In the genomic region with DNA sequence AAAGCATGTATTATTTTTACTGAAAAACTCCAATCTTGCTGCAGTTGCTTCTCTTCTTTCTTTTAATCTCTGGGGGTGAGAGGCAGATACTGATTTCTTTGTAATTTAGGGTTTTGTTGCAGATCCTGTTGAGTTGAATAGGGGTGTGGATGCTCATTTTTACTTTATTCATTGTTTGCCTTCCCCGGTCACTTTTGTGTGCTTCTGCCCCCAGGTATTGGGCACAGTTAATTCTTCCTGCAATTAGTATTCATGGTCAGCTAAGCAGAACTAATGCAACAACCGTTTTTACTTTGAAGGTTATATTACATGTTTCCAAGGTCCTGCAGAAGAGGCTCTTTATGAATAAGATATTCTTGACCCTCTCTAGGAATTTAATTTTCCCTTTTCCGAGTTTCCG, we compare ENCODE assay signal across 22 cellular contexts.
"Had no signal": no experiment of that assay in that cellular context is flagged by ENCODE, and none has a peak within 500 bp of the region (broad histone marks: within the 10 kb centered on the region; RNA-seq: fewer than 3 reads in every experiment).

No MANE protein-coding gene starts in this region.

- H3K4me3 Mint-ChIP-seq: activated CD4-positive, alpha-beta memory T cell treated with anti-CD3 and anti-CD28 coated beads, Interleukin-2, amount 10 ng/mL, durations not matched to agents 7 days and 5 days; activated CD4-positive, alpha-beta T cell treated with anti-CD3 and anti-CD28 coated beads for 36 hours; activated CD8-positive, alpha-beta memory T cell treated with anti-CD3 and anti-CD28 coated beads, Interleukin-2, amount 10 ng/mL, durations not matched to agents 7 days and 5 days; activated naive CD8-positive, alpha-beta T cell; dendritic cell treated with granulocyte-macrophage colony-stimulating factor and Interleukin-4, amounts not matched to agents 40 ng/mL and 50 ng/mL, for 4 days; immature natural killer cell; naive thymus-derived CD4-positive, alpha-beta T cell; stimulated activated effector memory CD8-positive, alpha-beta T cell treated with anti-CD3 and anti-CD28 coated beads, Interleukin-12 subunit alpha, Interleukin-12 subunit beta, amount 100 ng/mL, for 72 hours had no signal

- H3K9me3 Mint-ChIP-seq: activated CD4-positive, alpha-beta memory T cell treated with anti-CD3 and anti-CD28 coated beads, Interleukin-2, amount 10 ng/mL, durations not matched to agents 7 days and 5 days; dendritic cell treated with granulocyte-macrophage colony-stimulating factor and Interleukin-4, amounts not matched to agents 40 ng/mL and 50 ng/mL, for 4 days; immature natural killer cell; naive thymus-derived CD4-positive, alpha-beta T cell; stimulated activated effector memory CD8-positive, alpha-beta T cell treated with anti-CD3 and anti-CD28 coated beads, Interleukin-12 subunit alpha, Interleukin-12 subunit beta, amount 100 ng/mL, for 72 hours had no signal

- ATAC-seq: activated CD4-positive, alpha-beta T cell treated with anti-CD3 and anti-CD28 coated beads for 36 hours; activated CD8-positive, alpha-beta memory T cell treated with anti-CD3 and anti-CD28 coated beads, Interleukin-2, amount 10 ng/mL, durations not matched to agents 7 days and 5 days; naive thymus-derived CD4-positive, alpha-beta T cell; psoas muscle; right lobe of liver; stimulated activated effector memory CD8-positive, alpha-beta T cell treated with anti-CD3 and anti-CD28 coated beads, Interleukin-12 subunit alpha, Interleukin-12 subunit beta, amount 100 ng/mL, for 72 hours had no signal

- H3K27ac Mint-ChIP-seq: activated CD4-positive, alpha-beta memory T cell treated with anti-CD3 and anti-CD28 coated beads, Interleukin-2, amount 10 ng/mL, durations not matched to agents 7 days and 5 days; activated CD4-positive, alpha-beta T cell treated with anti-CD3 and anti-CD28 coated beads for 36 hours; activated CD8-positive, alpha-beta memory T cell treated with anti-CD3 and anti-CD28 coated beads, Interleukin-2, amount 10 ng/mL, durations not matched to agents 7 days and 5 days; activated naive CD8-positive, alpha-beta T cell; dendritic cell treated with granulocyte-macrophage colony-stimulating factor and Interleukin-4, amounts not matched to agents 40 ng/mL and 50 ng/mL, for 4 days; immature natural killer cell; naive thymus-derived CD4-positive, alpha-beta T cell; stimulated activated effector memory CD8-positive, alpha-beta T cell treated with anti-CD3 and anti-CD28 coated beads, Interleukin-12 subunit alpha, Interleukin-12 subunit beta, amount 100 ng/mL, for 72 hours had no signal

- H3K36me3 Mint-ChIP-seq: activated CD8-positive, alpha-beta memory T cell treated with anti-CD3 and anti-CD28 coated beads, Interleukin-2, amount 10 ng/mL, durations not matched to agents 7 days and 5 days; activated naive CD8-positive, alpha-beta T cell; immature natural killer cell; naive thymus-derived CD4-positive, alpha-beta T cell; stimulated activated effector memory CD8-positive, alpha-beta T cell treated with anti-CD3 and anti-CD28 coated beads, Interleukin-12 subunit alpha, Interleukin-12 subunit beta, amount 100 ng/mL, for 72 hours had no signal

- DNase-seq: activated CD4-positive, alpha-beta memory T cell treated with anti-CD3 and anti-CD28 coated beads, Interleukin-2, amount 10 ng/mL, durations not matched to agents 7 days and 5 days; activated CD4-positive, alpha-beta T cell treated with anti-CD3 and anti-CD28 coated beads for 36 hours; activated CD8-positive, alpha-beta memory T cell treated with anti-CD3 and anti-CD28 coated beads, Interleukin-2, amount 10 ng/mL, durations not matched to agents 7 days and 5 days; effector CD8-positive, alpha-beta T cell; immature natural killer cell; mesenchymal stem cell; naive thymus-derived CD4-positive, alpha-beta T cell; ovary; psoas muscle; right lobe of liver; stimulated activated CD4-positive, alpha-beta T cell treated with anti-CD3 and anti-CD28 coated beads, Interleukin-4, amount 100 ng/mL, for 24 hours; stomach; trophoblast cell had no signal

- H3K4me1 ChIP-seq: esophagus muscularis mucosa, psoas muscle, stomach, vagina had no signal

- H3K4me1 Mint-ChIP-seq: activated CD4-positive, alpha-beta memory T cell treated with anti-CD3 and anti-CD28 coated beads, Interleukin-2, amount 10 ng/mL, durations not matched to agents 7 days and 5 days; activated CD8-positive, alpha-beta memory T cell treated with anti-CD3 and anti-CD28 coated beads, Interleukin-2, amount 10 ng/mL, durations not matched to agents 7 days and 5 days; immature natural killer cell; stimulated activated effector memory CD8-positive, alpha-beta T cell treated with anti-CD3 and anti-CD28 coated beads, Interleukin-12 subunit alpha, Interleukin-12 subunit beta, amount 100 ng/mL, for 72 hours had no signal

- H3K4me3 ChIP-seq: cardiac muscle cell, esophagus muscularis mucosa, ovary, psoas muscle, right lobe of liver, smooth muscle cell, stomach, vagina had no signal

- H3K27me3 Mint-ChIP-seq: activated CD4-positive, alpha-beta memory T cell treated with anti-CD3 and anti-CD28 coated beads, Interleukin-2, amount 10 ng/mL, durations not matched to agents 7 days and 5 days; activated CD4-positive, alpha-beta T cell treated with anti-CD3 and anti-CD28 coated beads for 36 hours; activated CD8-positive, alpha-beta memory T cell treated with anti-CD3 and anti-CD28 coated beads, Interleukin-2, amount 10 ng/mL, durations not matched to agents 7 days and 5 days; activated naive CD8-positive, alpha-beta T cell; dendritic cell treated with granulocyte-macrophage colony-stimulating factor and Interleukin-4, amounts not matched to agents 40 ng/mL and 50 ng/mL, for 4 days; naive thymus-derived CD4-positive, alpha-beta T cell had no signal

- FAIRE-seq: endothelial cell of umbilical vein, TTC549 had no signal

- H3K36me3 ChIP-seq: cardiac muscle cell, esophagus muscularis mucosa, ovary, right lobe of liver, stomach, vagina had no signal

- H3K27ac ChIP-seq: cardiac muscle cell, esophagus muscularis mucosa, ovary, psoas muscle, right lobe of liver, stomach, vagina had no signal

- H3K9me3 ChIP-seq: esophagus muscularis mucosa, ovary, psoas muscle, right lobe of liver, stomach, vagina had no signal
